ENCODE assay signal across 1 cellular context in genomic region chr12:57632898-57633825, GRCh38.
TF ChIP-seq lines count a peak whose summit lies in the region.

B4GALNT1 (minus strand) TSS chr12:57633201; CDS start chr12:57632132, 1,069 bp downstream.

TF ChIP-seq in WTC11, 78 proteins besides CTCF, POLR2A, EP300 and RAD21 (continued from another document):
- TF ChIP-seq, protein P1, sequence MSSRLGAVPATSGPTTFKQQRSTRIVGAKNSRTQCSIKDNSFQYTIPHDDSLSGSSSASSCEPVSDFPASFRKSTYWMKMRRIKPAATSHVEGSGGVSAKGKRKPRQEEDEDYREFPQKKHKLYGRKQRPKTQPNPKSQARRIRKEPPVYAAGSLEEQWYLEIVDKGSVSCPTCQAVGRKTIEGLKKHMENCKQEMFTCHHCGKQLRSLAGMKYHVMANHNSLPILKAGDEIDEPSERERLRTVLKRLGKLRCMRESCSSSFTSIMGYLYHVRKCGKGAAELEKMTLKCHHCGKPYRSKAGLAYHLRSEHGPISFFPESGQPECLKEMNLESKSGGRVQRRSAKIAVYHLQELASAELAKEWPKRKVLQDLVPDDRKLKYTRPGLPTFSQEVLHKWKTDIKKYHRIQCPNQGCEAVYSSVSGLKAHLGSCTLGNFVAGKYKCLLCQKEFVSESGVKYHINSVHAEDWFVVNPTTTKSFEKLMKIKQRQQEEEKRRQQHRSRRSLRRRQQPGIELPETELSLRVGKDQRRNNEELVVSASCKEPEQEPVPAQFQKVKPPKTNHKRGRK (CRISPR knock-in tag; IDR thresholded peaks at IDR 0.05; ENCODE audit: borderline replicate concordance) = no peak
- TF ChIP-seq RORB (CRISPR knock-in tag; IDR thresholded peaks at IDR 0.05) (no peak), OVOL2 (CRISPR knock-in tag; IDR thresholded peaks at IDR 0.05; ENCODE audit: borderline replicate concordance) (no peak), ZBTB21 (CRISPR knock-in tag; IDR thresholded peaks at IDR 0.05; ENCODE audit: borderline replicate concordance) (no peak), ZNF671 (CRISPR knock-in tag; IDR thresholded peaks at IDR 0.05) (no peak), ERG (CRISPR knock-in tag; IDR thresholded peaks at IDR 0.05) (no peak), FOXJ3 (CRISPR knock-in tag; IDR thresholded peaks at IDR 0.05; ENCODE audit: borderline replicate concordance) (no peak), ESRRA (CRISPR knock-in tag; IDR thresholded peaks at IDR 0.05; ENCODE audit: borderline replicate concordance) (peak; percentile 69), KAT7 (CRISPR knock-in tag; IDR thresholded peaks at IDR 0.05; ENCODE audit: borderline replicate concordance) (no peak), NR1H2 (CRISPR knock-in tag; IDR thresholded peaks at IDR 0.05) (no peak), FOXK1 (CRISPR knock-in tag; IDR thresholded peaks at IDR 0.05) (no peak), MYBL2 (CRISPR knock-in tag; IDR thresholded peaks at IDR 0.05) (peak; percentile 70), IRF2 (CRISPR knock-in tag; IDR thresholded peaks at IDR 0.05; ENCODE audit: borderline replicate concordance, low read depth) (no peak), JAZF1 (CRISPR knock-in tag; IDR thresholded peaks at IDR 0.05) (no peak), ZNF232 (CRISPR knock-in tag; IDR thresholded peaks at IDR 0.05) (no peak; the same call in 1 of the 2 replicates), AFF4 (CRISPR knock-in tag; IDR thresholded peaks at IDR 0.05; ENCODE audit: borderline replicate concordance) (no peak), NFYB (CRISPR knock-in tag; conservative IDR thresholded peaks at IDR 0.05; ENCODE audit: low read depth) (no peak), HMGXB4 (CRISPR knock-in tag; IDR thresholded peaks at IDR 0.05) (peak; percentile 96), JUN (CRISPR knock-in tag; IDR thresholded peaks at IDR 0.05) (no peak), FOXP1 (CRISPR knock-in tag; IDR thresholded peaks at IDR 0.05; ENCODE audit: borderline replicate concordance) (peak; percentile 87; the same call in 1 of the 2 replicates), SMAD3 (CRISPR knock-in tag; IDR thresholded peaks at IDR 0.05; ENCODE audit: borderline replicate concordance) (no peak), SOX15 (CRISPR knock-in tag; IDR thresholded peaks at IDR 0.05) (no peak), ATF1 (CRISPR knock-in tag; IDR thresholded peaks at IDR 0.05) (no peak), CDX4 (CRISPR knock-in tag; IDR thresholded peaks at IDR 0.05; ENCODE audit: borderline replicate concordance) (no peak), ZBTB43 (CRISPR knock-in tag; IDR thresholded peaks at IDR 0.05) (no peak; the same call in 1 of the 2 replicates)
- TF ChIP-seq, protein P2, sequence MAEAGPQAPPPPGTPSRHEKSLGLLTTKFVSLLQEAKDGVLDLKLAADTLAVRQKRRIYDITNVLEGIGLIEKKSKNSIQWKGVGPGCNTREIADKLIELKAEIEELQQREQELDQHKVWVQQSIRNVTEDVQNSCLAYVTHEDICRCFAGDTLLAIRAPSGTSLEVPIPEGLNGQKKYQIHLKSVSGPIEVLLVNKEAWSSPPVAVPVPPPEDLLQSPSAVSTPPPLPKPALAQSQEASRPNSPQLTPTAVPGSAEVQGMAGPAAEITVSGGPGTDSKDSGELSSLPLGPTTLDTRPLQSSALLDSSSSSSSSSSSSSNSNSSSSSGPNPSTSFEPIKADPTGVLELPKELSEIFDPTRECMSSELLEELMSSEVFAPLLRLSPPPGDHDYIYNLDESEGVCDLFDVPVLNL (CRISPR knock-in tag; IDR thresholded peaks at IDR 0.05; ENCODE audit: borderline replicate concordance, low read depth) = peak; percentile 75; the same call in 1 of the 2 replicates
- TF ChIP-seq, protein P3, sequence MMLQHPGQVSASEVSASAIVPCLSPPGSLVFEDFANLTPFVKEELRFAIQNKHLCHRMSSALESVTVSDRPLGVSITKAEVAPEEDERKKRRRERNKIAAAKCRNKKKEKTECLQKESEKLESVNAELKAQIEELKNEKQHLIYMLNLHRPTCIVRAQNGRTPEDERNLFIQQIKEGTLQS (CRISPR knock-in tag; conservative IDR thresholded peaks at IDR 0.05) = no peak
- TF ChIP-seq, protein P4, sequence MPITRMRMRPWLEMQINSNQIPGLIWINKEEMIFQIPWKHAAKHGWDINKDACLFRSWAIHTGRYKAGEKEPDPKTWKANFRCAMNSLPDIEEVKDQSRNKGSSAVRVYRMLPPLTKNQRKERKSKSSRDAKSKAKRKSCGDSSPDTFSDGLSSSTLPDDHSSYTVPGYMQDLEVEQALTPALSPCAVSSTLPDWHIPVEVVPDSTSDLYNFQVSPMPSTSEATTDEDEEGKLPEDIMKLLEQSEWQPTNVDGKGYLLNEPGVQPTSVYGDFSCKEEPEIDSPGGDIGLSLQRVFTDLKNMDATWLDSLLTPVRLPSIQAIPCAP (CRISPR knock-in tag; IDR thresholded peaks at IDR 0.05) = peak; percentile 53; the same call in 1 of the 2 replicates
- TF ChIP-seq, protein P5, sequence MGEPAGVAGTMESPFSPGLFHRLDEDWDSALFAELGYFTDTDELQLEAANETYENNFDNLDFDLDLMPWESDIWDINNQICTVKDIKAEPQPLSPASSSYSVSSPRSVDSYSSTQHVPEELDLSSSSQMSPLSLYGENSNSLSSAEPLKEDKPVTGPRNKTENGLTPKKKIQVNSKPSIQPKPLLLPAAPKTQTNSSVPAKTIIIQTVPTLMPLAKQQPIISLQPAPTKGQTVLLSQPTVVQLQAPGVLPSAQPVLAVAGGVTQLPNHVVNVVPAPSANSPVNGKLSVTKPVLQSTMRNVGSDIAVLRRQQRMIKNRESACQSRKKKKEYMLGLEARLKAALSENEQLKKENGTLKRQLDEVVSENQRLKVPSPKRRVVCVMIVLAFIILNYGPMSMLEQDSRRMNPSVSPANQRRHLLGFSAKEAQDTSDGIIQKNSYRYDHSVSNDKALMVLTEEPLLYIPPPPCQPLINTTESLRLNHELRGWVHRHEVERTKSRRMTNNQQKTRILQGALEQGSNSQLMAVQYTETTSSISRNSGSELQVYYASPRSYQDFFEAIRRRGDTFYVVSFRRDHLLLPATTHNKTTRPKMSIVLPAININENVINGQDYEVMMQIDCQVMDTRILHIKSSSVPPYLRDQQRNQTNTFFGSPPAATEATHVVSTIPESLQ (CRISPR knock-in tag; IDR thresholded peaks at IDR 0.05) = no peak
